ENCODE assay signal across 12 cellular contexts in genomic region chr1:23592209-23592905, GRCh38. TPM values are rescaled to one million over a fixed set of nuclear protein-coding genes. Genes with fewer than 3 reads are reported as not detected.
DNase-seq lines count a peak whose midpoint lies in the region; ATAC-seq and TF ChIP-seq lines count a peak whose summit lies in the region.
"Had no signal": no experiment of that assay in that cellular context is flagged by ENCODE, and none has a peak within 500 bp of the region (broad histone marks: within the 10 kb centered on the region; RNA-seq: fewer than 3 reads in every experiment).

No MANE protein-coding gene starts in this region.

- peak overlapping the region; percentile 64 for H3K9ac ChIP-seq in OCI-LY1 (ENCODE audit: low read length)

- peak overlapping the region; percentile 64 for H3K4me2 ChIP-seq in OCI-LY1 (ENCODE audit: low read length)

- peaks cover 35% of the 10 kb centered on the region for H3F3A ChIP-seq in OCI-LY1 (ENCODE audit: insufficient read depth, low read length)

- no peaks in the 10 kb centered on the region for H3K79me2 ChIP-seq in OCI-LY1 (ENCODE audit: insufficient read depth, low read length)

- no peak for TF ChIP-seq CTCF in cardiac muscle cell (IDR thresholded peaks at IDR 0.05; ENCODE audit: low read depth, low read length)
- no peak for TF ChIP-seq CTCF in OCI-LY1 (IDR thresholded peaks at IDR 0.05; ENCODE audit: low read length)

- DNase-seq in cardiac muscle cell (ENCODE audit: low read depth in 1 of 2, low spot score in 1 of 2) (no peak), Right ventricle myocardium inferior (ENCODE audit: missing footprints) (no peak), epithelial cell of prostate (ENCODE audit: low read depth, low spot score) (peak; percentile 71), NCI-H774 (lab: John Stamatoyannopoulos, UW) (no peak), SW 1271 (lab: John Stamatoyannopoulos, UW) (no peak)
- DNase-seq: H9, head of caudate nucleus, NCI-H1436 had no signal

- 79% methylated on average over 4 of the region's 4 CpGs for WGBS in thymus

- no peak for ATAC-seq in Right ventricle myocardium inferior
- no peak for ATAC-seq in HG03460 (IDR thresholded peaks at IDR 0.05; ENCODE audit: unreplicated experiment)

- H3K4me3 ChIP-seq in cardiac muscle cell (no peak overlapping the region), OCI-LY1 (ENCODE audit: low read depth, low read length, poor library complexity, severe bottlenecking) (peak overlapping the region; percentile 17), thymus (ENCODE audit: low read length) (no peak overlapping the region)
- H3K4me3 ChIP-seq: right lobe of liver had no signal

- H3K9me3 ChIP-seq in cardiac muscle cell (ENCODE audit: low read depth) (no peaks in the 10 kb centered on the region), OCI-LY1 (ENCODE audit: low read length) (no peaks in the 10 kb centered on the region), thymus (ENCODE audit: control insufficient read depth) (no peaks in the 10 kb centered on the region)
- H3K9me3 ChIP-seq: right lobe of liver had no signal

- H3K36me3 ChIP-seq in cardiac muscle cell (no peaks in the 10 kb centered on the region), OCI-LY1 (ENCODE audit: insufficient read depth, low read length) (no peaks in the 10 kb centered on the region), thymus (ENCODE audit: control insufficient read depth, insufficient read depth) (no peaks in the 10 kb centered on the region)
- H3K36me3 ChIP-seq: right lobe of liver had no signal

- H3K27ac ChIP-seq in cardiac muscle cell (peak overlapping the region; percentile 78), OCI-LY1 (ENCODE audit: low read depth, low read length, poor library complexity, severe bottlenecking) (peak overlapping the region; percentile 99), epithelial cell of prostate (peak overlapping the region; percentile 89), thymus (ENCODE audit: low read depth) (peak overlapping the region; percentile 81)
- H3K27ac ChIP-seq: right lobe of liver had no signal

- no peaks in the 10 kb centered on the region for H4K20me1 ChIP-seq in OCI-LY1 (ENCODE audit: insufficient read depth, low read length)

- H3K27me3 ChIP-seq in cardiac muscle cell (no peaks in the 10 kb centered on the region), OCI-LY1 (ENCODE audit: insufficient read depth, low read length) (no peaks in the 10 kb centered on the region), thymus (ENCODE audit: control insufficient read depth, insufficient read depth) (no peaks in the 10 kb centered on the region)
- H3K27me3 ChIP-seq: right lobe of liver had no signal

- no peaks in the 10 kb centered on the region for H3K9me2 ChIP-seq in OCI-LY1 (ENCODE audit: low read depth, low read length)

- H2AFZ ChIP-seq in OCI-LY1 (ENCODE audit: low read length) = no peak overlapping the region

- intact Hi-C loops in Right ventricle myocardium inferior (cut with DNase I) = no loop called here

- H3K4me1 ChIP-seq in cardiac muscle cell (ENCODE audit: low read depth) = peaks cover 27% of the 10 kb centered on the region
- H3K4me1 ChIP-seq in OCI-LY1 (ENCODE audit: insufficient read depth, low read length, severe bottlenecking) = peaks cover 87% of the 10 kb centered on the region
- peaks cover 49% of the 10 kb centered on the region for H3K4me1 ChIP-seq in thymus (ENCODE audit: control insufficient read depth, insufficient read depth, low read length)
- H3K4me1 ChIP-seq: right lobe of liver had no signal

RNA-seq across cellular contexts. Expression of gene ID3, which starts 33.1 kb away (rescaled TPM):
- total RNA-seq in cardiac muscle cell (698 and 784 TPM in 2 replicates), Right ventricle myocardium inferior (90.3 TPM)
- polyA plus RNA-seq in cardiac muscle cell (703 and 1,027 TPM in 2 replicates), thymus (131 TPM)
